In genomic region chr22:44859641-44860040, GRCh38 we compare ENCODE assay signal across 9 cellular contexts.
A peak's percentile ranks its signal among the peaks of the same experiment; 100 is the strongest.
DNase-seq lines count a peak whose midpoint lies in the region; ATAC-seq and TF ChIP-seq lines count a peak whose summit lies in the region.
"Had no signal": no experiment of that assay in that cellular context is flagged by ENCODE, and none has a peak within 500 bp of the region (broad histone marks: within the 10 kb centered on the region; RNA-seq: fewer than 3 reads in every experiment).

No MANE protein-coding gene starts in this region.

- no peak overlapping the region for H3K4me2 ChIP-seq in GM23338

- no peaks in the 10 kb centered on the region for H3K9me2 ChIP-seq in GM23338 (ENCODE audit: insufficient read depth)

- H3K36me3 ChIP-seq in RWPE2 (ENCODE audit: low read depth), result no peaks in the 10 kb centered on the region
- H3K36me3 ChIP-seq in GM23338 (ENCODE audit: insufficient read depth), result no peaks in the 10 kb centered on the region; the same call in 1 of the 2 replicates

- H3K27ac Mint-ChIP-seq in CD14-positive monocyte, result no peak overlapping the region
- no peak overlapping the region for H3K27ac Mint-ChIP-seq in chondrocyte (ENCODE audit: unreplicated experiment)
- no peak overlapping the region for H3K27ac Mint-ChIP-seq in GM23338
- H3K27ac Mint-ChIP-seq: CD4-positive, CD25-positive, alpha-beta regulatory T cell had no signal

- H3K27ac ChIP-seq in RWPE2 (ENCODE audit: poor library complexity, severe bottlenecking), result peak overlapping the region; percentile 80
- H3K27ac ChIP-seq in GM23338 (ENCODE audit: low read depth), result no peak overlapping the region

- peaks cover 0 to 6% (median 2%) of the 10 kb centered on the region in 7 donors for H3K9me3 Mint-ChIP-seq in CD14-positive monocyte
- no peaks in the 10 kb centered on the region for H3K9me3 Mint-ChIP-seq in chondrocyte (ENCODE audit: low read depth)
- no peaks in the 10 kb centered on the region; the same call in 2 of the 3 replicates for H3K9me3 Mint-ChIP-seq in GM23338
- H3K9me3 Mint-ChIP-seq: CD4-positive, CD25-positive, alpha-beta regulatory T cell had no signal

- no peaks in the 10 kb centered on the region for H4K20me1 ChIP-seq in GM23338 (replicated peaks; ENCODE audit: insufficient read depth)

- no peak for TF ChIP-seq CTCF in CD14-positive monocyte (IDR thresholded peaks at IDR 0.05)
- no peak for TF ChIP-seq CTCF in RWPE2 (IDR thresholded peaks at IDR 0.05; ENCODE audit: poor library complexity, severe bottlenecking)
- no peak for TF ChIP-seq CTCF in chondrocyte (IDR thresholded peaks at IDR 0.05)
- TF ChIP-seq CTCF in GM23338 (conservative IDR thresholded peaks at IDR 0.05; ENCODE audit: low read depth in 2 of 2), result no peak

- H3K4me1 ChIP-seq in RWPE2 (ENCODE audit: insufficient read depth, poor library complexity, severe bottlenecking), result peaks cover 9% of the 10 kb centered on the region
- no peaks in the 10 kb centered on the region for H3K4me1 ChIP-seq in GM23338 (ENCODE audit: insufficient read depth)

- no peaks in the 10 kb centered on the region for H3F3A ChIP-seq in GM23338 (replicated peaks; ENCODE audit: low read depth)

- no peaks in the 10 kb centered on the region for H3K27me3 ChIP-seq in RWPE2 (ENCODE audit: insufficient read depth, poor library complexity, severe bottlenecking)
- no peaks in the 10 kb centered on the region for H3K27me3 ChIP-seq in GM23338 (ENCODE audit: insufficient read depth)

- H3K36me3 Mint-ChIP-seq in CD14-positive monocyte (no peaks in the 10 kb centered on the region), chondrocyte (ENCODE audit: low read depth) (no peaks in the 10 kb centered on the region), GM23338 (ENCODE audit: low read depth) (peaks cover 48% of the 10 kb centered on the region)
- H3K36me3 Mint-ChIP-seq: CD4-positive, CD25-positive, alpha-beta regulatory T cell had no signal

- intact Hi-C loops in CD14-positive monocyte (cut with micrococcal nuclease), result no loop called here

- peaks cover 2 to 5% (median 4%) of the 10 kb centered on the region in 3 donors for H3K27me3 Mint-ChIP-seq in CD14-positive monocyte (ENCODE audit: low read depth in 3 of 3)
- H3K27me3 Mint-ChIP-seq in chondrocyte (ENCODE audit: low read depth), result no peaks in the 10 kb centered on the region
- H3K27me3 Mint-ChIP-seq in GM23338 (ENCODE audit: insufficient read depth, low read depth, poor library complexity), result peaks cover 14% of the 10 kb centered on the region

- peak; percentile 31 for DNase-seq in CD14-positive monocyte (ENCODE audit: low spot score)
- peak; percentile 41 for DNase-seq in RWPE2 (ENCODE audit: low spot score)
- peak; percentile 81 for DNase-seq in chondrocyte (ENCODE audit: low spot score)
- no peak for DNase-seq in stimulated activated CD8-positive, alpha-beta memory T cell treated with anti-CD3 and anti-CD28 coated beads, Interleukin-4, amount 100 ng/mL, for 48 hours
- DNase-seq in activated gamma-delta T cell treated with Interleukin-2 at 50 U/mL for 16 hours, result no peak
- DNase-seq in GM23338 (ENCODE audit: low spot score), result no peak
- DNase-seq: Calu3; CD4-positive, CD25-positive, alpha-beta regulatory T cell; DMS 273 treated with DMSO at 0.1 percent for 48 hours had no signal

- no peaks in the 10 kb centered on the region for H3K4me1 Mint-ChIP-seq in CD14-positive monocyte
- no peaks in the 10 kb centered on the region for H3K4me1 Mint-ChIP-seq in chondrocyte (ENCODE audit: low read depth)
- no peaks in the 10 kb centered on the region; the same call in 2 of the 3 replicates for H3K4me1 Mint-ChIP-seq in GM23338
- H3K4me1 Mint-ChIP-seq: CD4-positive, CD25-positive, alpha-beta regulatory T cell had no signal

- H3K4me3 Mint-ChIP-seq in CD14-positive monocyte, result no peak overlapping the region
- no peak overlapping the region for H3K4me3 Mint-ChIP-seq in chondrocyte (ENCODE audit: unreplicated experiment)
- no peak overlapping the region for H3K4me3 Mint-ChIP-seq in GM23338
- H3K4me3 Mint-ChIP-seq: CD4-positive, CD25-positive, alpha-beta regulatory T cell had no signal

- H3K4me3 ChIP-seq in RWPE2 (ENCODE audit: severe bottlenecking) (no peak overlapping the region), GM23338 (no peak overlapping the region)

- no peaks in the 10 kb centered on the region for H3K79me2 ChIP-seq in GM23338 (replicated peaks; ENCODE audit: insufficient read depth)

- no peak for ATAC-seq in RWPE2 (ENCODE audit: low read depth)
- no peak for ATAC-seq in GM23338

- no peak overlapping the region for H2AFZ ChIP-seq in GM23338

- H3K9me3 ChIP-seq in RWPE2 (ENCODE audit: severe bottlenecking), result no peaks in the 10 kb centered on the region

TF ChIP-seq in GM23338, 12 proteins besides CTCF, POLR2A, EP300 and RAD21 (continues in another document):
- TF ChIP-seq EZH2phosphoT487 (IDR thresholded peaks at IDR 0.05; ENCODE audit: unreplicated experiment) (no peak), ETS1 (IDR thresholded peaks at IDR 0.05) (no peak), EZH2 (IDR thresholded peaks at IDR 0.05; ENCODE audit: low read depth, unreplicated experiment) (no peak), ZNF462 (CRISPR knock-in tag; IDR thresholded peaks at IDR 0.05) (no peak), POLR2AphosphoS5 (IDR thresholded peaks at IDR 0.05; ENCODE audit: low read depth) (no peak), ZNF331 (CRISPR knock-in tag; IDR thresholded peaks at IDR 0.05; ENCODE audit: low read depth) (no peak), CREB1 (CRISPR knock-in tag; IDR thresholded peaks at IDR 0.05; ENCODE audit: low read depth) (no peak), JUNB (IDR thresholded peaks at IDR 0.05; ENCODE audit: unreplicated experiment) (no peak), STAT1 (IDR thresholded peaks at IDR 0.05; ENCODE audit: unreplicated experiment) (no peak), NANOG (IDR thresholded peaks at IDR 0.05; ENCODE audit: borderline replicate concordance) (no peak)

Comparison
In these comparisons a context has a peak if more than half of its experiments do, and no peak if none do; other contexts are left out.
1. DNase-seq: peak in CD14-positive monocyte (single experiment), RWPE2 (single experiment) and chondrocyte (single experiment); none in stimulated activated CD8-positive, alpha-beta memory T cell treated with anti-CD3 and anti-CD28 coated beads, Interleukin-4, amount 100 ng/mL, for 48 hours (single experiment), activated gamma-delta T cell treated with Interleukin-2 at 50 U/mL for 16 hours (single experiment) and GM23338 (single experiment).